In the genomic region with DNA sequence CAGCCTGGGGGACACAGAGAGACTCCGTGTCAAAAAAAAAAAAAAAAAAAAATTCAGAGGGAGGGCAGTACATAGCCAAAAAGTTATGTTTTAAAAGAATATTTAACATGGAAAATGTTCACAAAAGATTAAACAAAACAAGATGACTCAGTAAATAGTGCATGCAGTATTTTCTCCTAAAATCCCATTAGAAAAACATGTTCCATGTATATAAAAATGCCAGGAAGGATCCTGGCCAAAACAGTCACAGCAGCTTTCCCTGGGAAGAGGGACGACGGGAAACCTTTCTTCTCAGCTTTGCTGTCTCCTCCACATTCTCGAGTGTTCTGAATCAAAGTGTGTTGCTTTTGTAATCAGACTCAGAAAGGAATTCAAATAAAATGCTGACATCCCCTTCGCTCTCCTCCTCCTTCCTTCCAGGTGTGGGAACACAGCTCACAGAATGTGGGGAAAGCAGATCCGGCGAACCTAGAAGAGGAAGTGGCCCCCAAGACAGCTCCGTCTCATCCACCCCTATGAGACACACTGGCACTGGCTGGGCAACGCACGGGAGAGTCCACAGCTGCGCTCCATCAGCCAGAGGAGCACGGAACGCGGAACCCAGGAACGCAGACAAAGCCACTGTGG, we compare ENCODE assay signal across 27 cellular contexts.
DNase-seq lines count a peak whose midpoint lies in the region; TF ChIP-seq lines count a peak whose summit lies in the region.
"Had no signal": no experiment of that assay in that cellular context is flagged by ENCODE, and none has a peak within 500 bp of the region (broad histone marks: within the 10 kb centered on the region; RNA-seq: fewer than 3 reads in every experiment).

No MANE protein-coding gene starts in this region.

- peaks cover 4% of the 10 kb centered on the region for H3K4me1 Mint-ChIP-seq in T-helper 1 cell treated with Interleukin-12 subunit alpha and Interleukin-12 subunit beta and Interleukin-4 antibody, amounts not matched to agents 30 μg/mL and 1 μg/mL, for 36 hours (ENCODE audit: low read depth)
- H3K4me1 Mint-ChIP-seq in osteocyte (ENCODE audit: unreplicated experiment): peaks cover 16% of the 10 kb centered on the region

- peaks cover 3% of the 10 kb centered on the region for H3K36me3 ChIP-seq in adipocyte (ENCODE audit: control insufficient read depth, insufficient read depth, low read length, severe bottlenecking)
- H3K36me3 ChIP-seq in Peyer's patch: no peaks in the 10 kb centered on the region
- H3K36me3 ChIP-seq: thoracic aorta had no signal

- H3K9me3 Mint-ChIP-seq in T-helper 1 cell treated with Interleukin-12 subunit alpha and Interleukin-12 subunit beta and Interleukin-4 antibody, amounts not matched to agents 30 μg/mL and 1 μg/mL, for 36 hours: no peaks in the 10 kb centered on the region
- H3K9me3 Mint-ChIP-seq in osteocyte (ENCODE audit: unreplicated experiment): no peaks in the 10 kb centered on the region
- H3K9me3 Mint-ChIP-seq: activated CD8-positive, alpha-beta T cell treated with anti-CD3 and anti-CD28 coated beads for 36 hours; activated naive CD8-positive, alpha-beta T cell treated with anti-CD3 and anti-CD28 coated beads for 36 hours; CD8-positive, alpha-beta T cell; central memory CD8-positive, alpha-beta T cell had no signal

- TF ChIP-seq POLR2A in Peyer's patch (IDR thresholded peaks at IDR 0.05): no peak

- no peak overlapping the region for H3K27ac ChIP-seq in Peyer's patch
- H3K27ac ChIP-seq: 22Rv1, thoracic aorta had no signal

- peaks cover 4% of the 10 kb centered on the region for H3K36me3 Mint-ChIP-seq in T-helper 1 cell treated with Interleukin-12 subunit alpha and Interleukin-12 subunit beta and Interleukin-4 antibody, amounts not matched to agents 30 μg/mL and 1 μg/mL, for 36 hours (ENCODE audit: low read depth)
- no peaks in the 10 kb centered on the region for H3K36me3 Mint-ChIP-seq in osteocyte (ENCODE audit: unreplicated experiment)

- no peak overlapping the region for H3K9ac ChIP-seq in adipocyte (ENCODE audit: low read length)

- DNase-seq in T-helper 1 cell (no peak), adipocyte (ENCODE audit: low read depth) (peak; percentile 32), fibroblast of villous mesenchyme (ENCODE audit: low read depth) (peak; percentile 33), osteocyte (ENCODE audit: extremely low spot score, unreplicated experiment) (no peak), Peyer's patch (no peak), NCI-H524 (lab: John Stamatoyannopoulos, UW) (no peak), medulla oblongata (ENCODE audit: extremely low spot score) (no peak)
- DNase-seq: activated CD4-positive, CD25-positive, alpha-beta regulatory T cell treated with anti-CD3 and anti-CD28 coated beads, Interleukin-2, amount 50 U/mL, for 72 hours; activated CD8-positive, alpha-beta T cell treated with anti-CD3 and anti-CD28 coated beads for 36 hours; activated naive CD8-positive, alpha-beta T cell treated with anti-CD3 and anti-CD28 coated beads for 36 hours; CD8-positive, alpha-beta T cell; HCEC 1CT; hippocampal formation; KBM-7; left cardiac atrium; mesenchymal stem cell; NCI-H1105; NCI-H187 treated with DMSO at 0.1 percent for 48 hours; NCI-H526; NK-92 treated with Interleukin-12 subunit alpha and Interleukin-12 subunit beta, amount 100 ng/mL, for 24 hours; occipital lobe; SHP77; stimulated activated naive CD8-positive, alpha-beta T cell treated with anti-CD3 and anti-CD28 coated beads, Interleukin-15, Interleukin-2, amounts not matched to agents 100 U/mL and 50 U/mL, for 24 hours had no signal

- H3K27me3 ChIP-seq in adipocyte (replicated peaks; ENCODE audit: control insufficient read depth, insufficient read depth, low read length) (no peaks in the 10 kb centered on the region), Peyer's patch (no peaks in the 10 kb centered on the region)

- H3K9me3 ChIP-seq in adipocyte (ENCODE audit: control insufficient read depth, low read length) (no peaks in the 10 kb centered on the region), Peyer's patch (no peaks in the 10 kb centered on the region)
- H3K9me3 ChIP-seq: thoracic aorta had no signal

- no peaks in the 10 kb centered on the region for H3K27me3 Mint-ChIP-seq in T-helper 1 cell treated with Interleukin-12 subunit alpha and Interleukin-12 subunit beta and Interleukin-4 antibody, amounts not matched to agents 30 μg/mL and 1 μg/mL, for 36 hours (ENCODE audit: low read depth)
- H3K27me3 Mint-ChIP-seq in osteocyte (ENCODE audit: unreplicated experiment): no peaks in the 10 kb centered on the region
- H3K27me3 Mint-ChIP-seq: activated CD8-positive, alpha-beta T cell treated with anti-CD3 and anti-CD28 coated beads for 36 hours; activated naive CD8-positive, alpha-beta T cell treated with anti-CD3 and anti-CD28 coated beads for 36 hours; central memory CD8-positive, alpha-beta T cell had no signal

- no peak overlapping the region for H3K4me3 Mint-ChIP-seq in T-helper 1 cell treated with Interleukin-12 subunit alpha and Interleukin-12 subunit beta and Interleukin-4 antibody, amounts not matched to agents 30 μg/mL and 1 μg/mL, for 36 hours
- no peak overlapping the region for H3K4me3 Mint-ChIP-seq in osteocyte (ENCODE audit: unreplicated experiment)
- H3K4me3 Mint-ChIP-seq: activated CD8-positive, alpha-beta T cell treated with anti-CD3 and anti-CD28 coated beads for 36 hours; activated naive CD8-positive, alpha-beta T cell treated with anti-CD3 and anti-CD28 coated beads for 36 hours; CD8-positive, alpha-beta T cell; central memory CD8-positive, alpha-beta T cell had no signal

- no peak for TF ChIP-seq CTCF in fibroblast of villous mesenchyme (IDR thresholded peaks at IDR 0.05; ENCODE audit: insufficient read depth, low read depth, low read length)
- TF ChIP-seq CTCF in osteocyte (IDR thresholded peaks at IDR 0.05): no peak
- TF ChIP-seq CTCF in Peyer's patch (IDR thresholded peaks at IDR 0.05): no peak

- peak overlapping the region; percentile 27 for H3K27ac Mint-ChIP-seq in T-helper 1 cell treated with Interleukin-12 subunit alpha and Interleukin-12 subunit beta and Interleukin-4 antibody, amounts not matched to agents 30 μg/mL and 1 μg/mL, for 36 hours
- peak overlapping the region; percentile 57 for H3K27ac Mint-ChIP-seq in osteocyte (ENCODE audit: unreplicated experiment)
- H3K27ac Mint-ChIP-seq: activated CD8-positive, alpha-beta T cell treated with anti-CD3 and anti-CD28 coated beads for 36 hours; activated naive CD8-positive, alpha-beta T cell treated with anti-CD3 and anti-CD28 coated beads for 36 hours; CD8-positive, alpha-beta T cell had no signal

- H3K4me1 ChIP-seq in adipocyte (ENCODE audit: control insufficient read depth, insufficient read depth, low read length): no peaks in the 10 kb centered on the region
- H3K4me1 ChIP-seq in Peyer's patch: no peaks in the 10 kb centered on the region

- H3K4me3 ChIP-seq in adipocyte (ENCODE audit: low read length) (no peak overlapping the region), fibroblast of villous mesenchyme (ENCODE audit: low read depth, low read length) (no peak overlapping the region), Peyer's patch (no peak overlapping the region)
- H3K4me3 ChIP-seq: thoracic aorta had no signal

Comparison
In these comparisons a context has a peak if more than half of its experiments do, and no peak if none do; other contexts are left out.
1. DNase-seq: peak in adipocyte (single experiment) and fibroblast of villous mesenchyme (single experiment); none in T-helper 1 cell (0 of 5), osteocyte (single experiment), Peyer's patch (0 of 3), NCI-H524 (0 of 2) and medulla oblongata (single experiment).